Comparison of ENCODE assay signal across 1 cellular context in genomic region chr1:170071378-170071777, GRCh38.
TF ChIP-seq lines count a peak whose summit lies in the region.

No MANE protein-coding gene starts in this region.

TF ChIP-seq in GM12878, 131 proteins besides CTCF, POLR2A, EP300 and RAD21 (continued from another document):
- TF ChIP-seq E4F1 (IDR thresholded peaks at IDR 0.05; ENCODE audit: borderline replicate concordance, partially characterized antibody): no peak
- TF ChIP-seq SMARCA5 (IDR thresholded peaks at IDR 0.05): no peak
- 0 out of 2 replicates have a peak, but pooled peaks have one; percentile 33 for TF ChIP-seq TCF12 (IDR thresholded peaks at IDR 0.05; ENCODE audit: low read depth, low read length)
- TF ChIP-seq NFXL1 (IDR thresholded peaks at IDR 0.05; ENCODE audit: borderline replicate concordance): no peak
- TF ChIP-seq CREM (IDR thresholded peaks at IDR 0.05; ENCODE audit: low read depth): no peak
- TF ChIP-seq E2F4 (IDR thresholded peaks at IDR 0.05; ENCODE audit: low read depth, low read length): no peak
- TF ChIP-seq TBL1XR1 (IDR thresholded peaks at IDR 0.05; ENCODE audit: low read depth, low read length): no peak
- TF ChIP-seq SIN3A (IDR thresholded peaks at IDR 0.05; ENCODE audit: low read depth, low read length): no peak
- TF ChIP-seq ZNF622 (IDR thresholded peaks at IDR 0.05): no peak
- no peak for TF ChIP-seq GABPA (IDR thresholded peaks at IDR 0.05; ENCODE audit: low read depth)
- TF ChIP-seq CUX1 (IDR thresholded peaks at IDR 0.05; ENCODE audit: insufficient replicate concordance, low read depth, low read length): peak; percentile 74
- no peak for TF ChIP-seq EGR1 (IDR thresholded peaks at IDR 0.05; ENCODE audit: borderline replicate concordance in 1 of 2, low read depth in 2 of 2, low read length in 2 of 2)
